Comparison of ENCODE assay signal across 9 cellular contexts in genomic region chr7:131400833-131401593, GRCh38.
DNase-seq lines count a peak whose midpoint lies in the region; TF ChIP-seq lines count a peak whose summit lies in the region.
"Had no signal": no experiment of that assay in that cellular context is flagged by ENCODE, and none has a peak within 500 bp of the region (broad histone marks: within the 10 kb centered on the region; RNA-seq: fewer than 3 reads in every experiment).

No MANE protein-coding gene starts in this region.

- no peak overlapping the region for H3K4me3 ChIP-seq in testis

- no peaks in the 10 kb centered on the region for H3K9me3 ChIP-seq in testis

- TF ChIP-seq CTCF in testis (IDR thresholded peaks at IDR 0.05): no peak

- TF ChIP-seq POLR2A in testis (IDR thresholded peaks at IDR 0.05): no peak

- H3K36me3 ChIP-seq in testis (ENCODE audit: low read depth, missing control alignments): no peaks in the 10 kb centered on the region

- intact Hi-C loops in testis (cut with DNase I; ENCODE audit: low total_unique reads): no loop called here

- DNase-seq in HuH-7 (ENCODE audit: low spot score) (peak; percentile 12), caudate nucleus (lab: John Stamatoyannopoulos, UW) (no peak), kidney tubule cell (ENCODE audit: low spot score) (peak; percentile 5), testis (no peak), cerebellum (ENCODE audit: low spot score) (no peak), NCI-H1436 (lab: John Stamatoyannopoulos, UW) (no peak), hepatic stellate cell (ENCODE audit: low spot score) (no peak), GM19240 (ENCODE audit: insufficient read length, low spot score) (no peak)
- DNase-seq: activated T-cell treated with anti-CD3 and anti-CD28 coated beads, Interleukin-2, amount 50 U/mL, for 24 hours had no signal

- H3K27me3 ChIP-seq in testis: no peaks in the 10 kb centered on the region

- peaks cover 25% of the 10 kb centered on the region for H3K4me1 ChIP-seq in testis

- H3K27ac ChIP-seq in caudate nucleus (ENCODE audit: low read depth, low read length) (peak overlapping the region; percentile 80), testis (peak overlapping the region; percentile 71 to 81)

Comparison
In these comparisons a context has a peak if more than half of its experiments do, and no peak if none do; other contexts are left out.
1. DNase-seq: peak in HuH-7 (single experiment) and kidney tubule cell (single experiment); none in caudate nucleus (0 of 61), testis (single experiment), cerebellum (single experiment), NCI-H1436 (single experiment), hepatic stellate cell (single experiment) and GM19240 (single experiment).